2 cellular contexts compared by ENCODE assay signal in genomic region chr4:125011646-125012045, GRCh38.
TF ChIP-seq lines count a peak whose summit lies in the region.

No MANE protein-coding gene starts in this region.

TF ChIP-seq in GM23338, 12 proteins besides CTCF, POLR2A, EP300 and RAD21:
- TF ChIP-seq NANOG (IDR thresholded peaks at IDR 0.05; ENCODE audit: borderline replicate concordance) (no peak), EZH2 (IDR thresholded peaks at IDR 0.05; ENCODE audit: low read depth, unreplicated experiment) (no peak), STAT1 (IDR thresholded peaks at IDR 0.05; ENCODE audit: unreplicated experiment) (no peak), JUNB (IDR thresholded peaks at IDR 0.05; ENCODE audit: unreplicated experiment) (no peak), EZH2phosphoT487 (IDR thresholded peaks at IDR 0.05; ENCODE audit: unreplicated experiment) (no peak)
- TF ChIP-seq, protein P1, sequence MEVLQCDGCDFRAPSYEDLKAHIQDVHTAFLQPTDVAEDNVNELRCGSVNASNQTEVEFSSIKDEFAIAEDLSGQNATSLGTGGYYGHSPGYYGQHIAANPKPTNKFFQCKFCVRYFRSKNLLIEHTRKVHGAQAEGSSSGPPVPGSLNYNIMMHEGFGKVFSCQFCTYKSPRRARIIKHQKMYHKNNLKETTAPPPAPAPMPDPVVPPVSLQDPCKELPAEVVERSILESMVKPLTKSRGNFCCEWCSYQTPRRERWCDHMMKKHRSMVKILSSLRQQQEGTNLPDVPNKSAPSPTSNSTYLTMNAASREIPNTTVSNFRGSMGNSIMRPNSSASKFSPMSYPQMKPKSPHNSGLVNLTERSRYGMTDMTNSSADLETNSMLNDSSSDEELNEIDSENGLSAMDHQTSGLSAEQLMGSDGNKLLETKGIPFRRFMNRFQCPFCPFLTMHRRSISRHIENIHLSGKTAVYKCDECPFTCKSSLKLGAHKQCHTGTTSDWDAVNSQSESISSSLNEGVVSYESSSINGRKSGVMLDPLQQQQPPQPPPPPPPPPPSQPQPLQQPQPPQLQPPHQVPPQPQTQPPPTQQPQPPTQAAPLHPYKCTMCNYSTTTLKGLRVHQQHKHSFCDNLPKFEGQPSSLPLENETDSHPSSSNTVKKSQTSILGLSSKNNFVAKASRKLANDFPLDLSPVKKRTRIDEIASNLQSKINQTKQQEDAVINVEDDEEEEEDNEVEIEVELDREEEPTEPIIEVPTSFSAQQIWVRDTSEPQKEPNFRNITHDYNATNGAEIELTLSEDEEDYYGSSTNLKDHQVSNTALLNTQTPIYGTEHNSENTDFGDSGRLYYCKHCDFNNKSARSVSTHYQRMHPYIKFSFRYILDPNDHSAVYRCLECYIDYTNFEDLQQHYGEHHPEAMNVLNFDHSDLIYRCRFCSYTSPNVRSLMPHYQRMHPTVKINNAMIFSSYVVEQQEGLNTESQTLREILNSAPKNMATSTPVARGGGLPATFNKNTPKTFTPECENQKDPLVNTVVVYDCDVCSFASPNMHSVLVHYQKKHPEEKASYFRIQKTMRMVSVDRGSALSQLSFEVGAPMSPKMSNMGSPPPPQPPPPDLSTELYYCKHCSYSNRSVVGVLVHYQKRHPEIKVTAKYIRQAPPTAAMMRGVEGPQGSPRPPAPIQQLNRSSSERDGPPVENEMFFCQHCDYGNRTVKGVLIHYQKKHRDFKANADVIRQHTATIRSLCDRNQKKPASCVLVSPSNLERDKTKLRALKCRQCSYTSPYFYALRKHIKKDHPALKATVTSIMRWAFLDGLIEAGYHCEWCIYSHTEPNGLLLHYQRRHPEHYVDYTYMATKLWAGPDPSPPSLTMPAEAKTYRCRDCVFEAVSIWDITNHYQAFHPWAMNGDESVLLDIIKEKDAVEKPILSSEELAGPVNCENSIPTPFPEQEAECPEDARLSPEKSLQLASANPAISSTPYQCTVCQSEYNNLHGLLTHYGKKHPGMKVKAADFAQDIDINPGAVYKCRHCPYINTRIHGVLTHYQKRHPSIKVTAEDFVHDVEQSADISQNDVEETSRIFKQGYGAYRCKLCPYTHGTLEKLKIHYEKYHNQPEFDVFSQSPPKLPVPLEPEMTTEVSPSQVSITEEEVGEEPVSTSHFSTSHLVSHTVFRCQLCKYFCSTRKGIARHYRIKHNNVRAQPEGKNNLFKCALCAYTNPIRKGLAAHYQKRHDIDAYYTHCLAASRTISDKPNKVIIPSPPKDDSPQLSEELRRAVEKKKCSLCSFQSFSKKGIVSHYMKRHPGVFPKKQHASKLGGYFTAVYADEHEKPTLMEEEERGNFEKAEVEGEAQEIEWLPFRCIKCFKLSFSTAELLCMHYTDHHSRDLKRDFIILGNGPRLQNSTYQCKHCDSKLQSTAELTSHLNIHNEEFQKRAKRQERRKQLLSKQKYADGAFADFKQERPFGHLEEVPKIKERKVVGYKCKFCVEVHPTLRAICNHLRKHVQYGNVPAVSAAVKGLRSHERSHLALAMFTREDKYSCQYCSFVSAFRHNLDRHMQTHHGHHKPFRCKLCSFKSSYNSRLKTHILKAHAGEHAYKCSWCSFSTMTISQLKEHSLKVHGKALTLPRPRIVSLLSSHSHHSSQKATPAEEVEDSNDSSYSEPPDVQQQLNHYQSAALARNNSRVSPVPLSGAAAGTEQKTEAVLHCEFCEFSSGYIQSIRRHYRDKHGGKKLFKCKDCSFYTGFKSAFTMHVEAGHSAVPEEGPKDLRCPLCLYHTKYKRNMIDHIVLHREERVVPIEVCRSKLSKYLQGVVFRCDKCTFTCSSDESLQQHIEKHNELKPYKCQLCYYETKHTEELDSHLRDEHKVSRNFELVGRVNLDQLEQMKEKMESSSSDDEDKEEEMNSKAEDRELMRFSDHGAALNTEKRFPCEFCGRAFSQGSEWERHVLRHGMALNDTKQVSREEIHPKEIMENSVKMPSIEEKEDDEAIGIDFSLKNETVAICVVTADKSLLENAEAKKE (CRISPR knock-in tag; IDR thresholded peaks at IDR 0.05): no peak
TF ChIP-seq in GM23338: peak in this region for 0.

TF ChIP-seq in WTC11, 78 proteins besides CTCF, POLR2A, EP300 and RAD21:
- TF ChIP-seq TCF7 (CRISPR knock-in tag; IDR thresholded peaks at IDR 0.05; ENCODE audit: low read depth): no peak
- TF ChIP-seq, protein P2, sequence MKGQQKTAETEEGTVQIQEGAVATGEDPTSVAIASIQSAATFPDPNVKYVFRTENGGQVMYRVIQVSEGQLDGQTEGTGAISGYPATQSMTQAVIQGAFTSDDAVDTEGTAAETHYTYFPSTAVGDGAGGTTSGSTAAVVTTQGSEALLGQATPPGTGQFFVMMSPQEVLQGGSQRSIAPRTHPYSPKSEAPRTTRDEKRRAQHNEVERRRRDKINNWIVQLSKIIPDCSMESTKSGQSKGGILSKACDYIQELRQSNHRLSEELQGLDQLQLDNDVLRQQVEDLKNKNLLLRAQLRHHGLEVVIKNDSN (CRISPR knock-in tag; IDR thresholded peaks at IDR 0.05): no peak
- TF ChIP-seq, protein P3, sequence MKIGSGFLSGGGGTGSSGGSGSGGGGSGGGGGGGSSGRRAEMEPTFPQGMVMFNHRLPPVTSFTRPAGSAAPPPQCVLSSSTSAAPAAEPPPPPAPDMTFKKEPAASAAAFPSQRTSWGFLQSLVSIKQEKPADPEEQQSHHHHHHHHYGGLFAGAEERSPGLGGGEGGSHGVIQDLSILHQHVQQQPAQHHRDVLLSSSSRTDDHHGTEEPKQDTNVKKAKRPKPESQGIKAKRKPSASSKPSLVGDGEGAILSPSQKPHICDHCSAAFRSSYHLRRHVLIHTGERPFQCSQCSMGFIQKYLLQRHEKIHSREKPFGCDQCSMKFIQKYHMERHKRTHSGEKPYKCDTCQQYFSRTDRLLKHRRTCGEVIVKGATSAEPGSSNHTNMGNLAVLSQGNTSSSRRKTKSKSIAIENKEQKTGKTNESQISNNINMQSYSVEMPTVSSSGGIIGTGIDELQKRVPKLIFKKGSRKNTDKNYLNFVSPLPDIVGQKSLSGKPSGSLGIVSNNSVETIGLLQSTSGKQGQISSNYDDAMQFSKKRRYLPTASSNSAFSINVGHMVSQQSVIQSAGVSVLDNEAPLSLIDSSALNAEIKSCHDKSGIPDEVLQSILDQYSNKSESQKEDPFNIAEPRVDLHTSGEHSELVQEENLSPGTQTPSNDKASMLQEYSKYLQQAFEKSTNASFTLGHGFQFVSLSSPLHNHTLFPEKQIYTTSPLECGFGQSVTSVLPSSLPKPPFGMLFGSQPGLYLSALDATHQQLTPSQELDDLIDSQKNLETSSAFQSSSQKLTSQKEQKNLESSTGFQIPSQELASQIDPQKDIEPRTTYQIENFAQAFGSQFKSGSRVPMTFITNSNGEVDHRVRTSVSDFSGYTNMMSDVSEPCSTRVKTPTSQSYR (CRISPR knock-in tag; IDR thresholded peaks at IDR 0.05): no peak
- TF ChIP-seq, protein P4, sequence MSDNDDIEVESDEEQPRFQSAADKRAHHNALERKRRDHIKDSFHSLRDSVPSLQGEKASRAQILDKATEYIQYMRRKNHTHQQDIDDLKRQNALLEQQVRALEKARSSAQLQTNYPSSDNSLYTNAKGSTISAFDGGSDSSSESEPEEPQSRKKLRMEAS (CRISPR knock-in tag; IDR thresholded peaks at IDR 0.05): no peak
- no peak for TF ChIP-seq NFYB (CRISPR knock-in tag; conservative IDR thresholded peaks at IDR 0.05; ENCODE audit: low read depth)
- no peak for TF ChIP-seq JAZF1 (CRISPR knock-in tag; IDR thresholded peaks at IDR 0.05)
- TF ChIP-seq NR3C1 (CRISPR knock-in tag; conservative IDR thresholded peaks at IDR 0.05; ENCODE audit: low read depth): no peak
- no peak for TF ChIP-seq MYBL2 (CRISPR knock-in tag; IDR thresholded peaks at IDR 0.05)
- TF ChIP-seq ATF6 (CRISPR knock-in tag; IDR thresholded peaks at IDR 0.05): no peak
- TF ChIP-seq JUN (CRISPR knock-in tag; IDR thresholded peaks at IDR 0.05): no peak
- no peak for TF ChIP-seq USF2 (CRISPR knock-in tag; IDR thresholded peaks at IDR 0.05)
- TF ChIP-seq, protein P5, sequence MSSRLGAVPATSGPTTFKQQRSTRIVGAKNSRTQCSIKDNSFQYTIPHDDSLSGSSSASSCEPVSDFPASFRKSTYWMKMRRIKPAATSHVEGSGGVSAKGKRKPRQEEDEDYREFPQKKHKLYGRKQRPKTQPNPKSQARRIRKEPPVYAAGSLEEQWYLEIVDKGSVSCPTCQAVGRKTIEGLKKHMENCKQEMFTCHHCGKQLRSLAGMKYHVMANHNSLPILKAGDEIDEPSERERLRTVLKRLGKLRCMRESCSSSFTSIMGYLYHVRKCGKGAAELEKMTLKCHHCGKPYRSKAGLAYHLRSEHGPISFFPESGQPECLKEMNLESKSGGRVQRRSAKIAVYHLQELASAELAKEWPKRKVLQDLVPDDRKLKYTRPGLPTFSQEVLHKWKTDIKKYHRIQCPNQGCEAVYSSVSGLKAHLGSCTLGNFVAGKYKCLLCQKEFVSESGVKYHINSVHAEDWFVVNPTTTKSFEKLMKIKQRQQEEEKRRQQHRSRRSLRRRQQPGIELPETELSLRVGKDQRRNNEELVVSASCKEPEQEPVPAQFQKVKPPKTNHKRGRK (CRISPR knock-in tag; IDR thresholded peaks at IDR 0.05; ENCODE audit: borderline replicate concordance): no peak
- TF ChIP-seq TEAD1 (CRISPR knock-in tag; IDR thresholded peaks at IDR 0.05): no peak
- no peak for TF ChIP-seq EMX1 (CRISPR knock-in tag; IDR thresholded peaks at IDR 0.05)
